In the genomic region with DNA sequence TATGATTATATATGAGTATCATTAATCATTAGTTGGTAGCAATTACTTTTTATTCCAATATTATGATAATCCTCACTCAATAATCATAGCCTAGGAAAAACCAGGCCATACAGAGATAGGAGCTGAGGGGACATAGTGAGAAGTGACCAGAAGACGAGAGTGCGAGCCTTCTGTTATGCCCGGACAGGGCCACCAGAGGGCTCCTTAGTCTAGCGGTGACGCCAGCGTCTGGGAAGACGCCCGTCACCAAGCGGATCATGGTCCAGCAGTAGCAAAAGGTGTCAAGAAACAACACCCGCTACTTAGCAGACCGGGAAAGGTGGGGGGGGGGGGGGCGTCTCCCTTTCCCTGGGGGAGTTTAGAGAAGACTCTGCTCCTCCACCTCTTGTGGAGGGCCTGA, we compare ENCODE assay signal across 8 cellular contexts. TPM values are rescaled to one million over a fixed set of nuclear protein-coding genes. Genes with fewer than 3 reads are reported as not detected.
DNase-seq lines count a peak whose midpoint lies in the region; ATAC-seq, FAIRE-seq and TF ChIP-seq lines count a peak whose summit lies in the region.
"Not testable (repeated sequence)": the region's sequence is repeated elsewhere in the genome, so short reads cannot be mapped to it uniquely, and the experiment has no call there.

No MANE protein-coding gene starts in this region.

- intact Hi-C loops in pancreas (cut with DNase I) = not testable (repeated sequence)

- not testable (repeated sequence) for H3K36me3 ChIP-seq in BE2C, pancreas

- not testable (repeated sequence) for H3K36me3 Mint-ChIP-seq in chondrocyte (ENCODE audit: low read depth)

- peaks cover 13% of the 10 kb centered on the region for H3K27me3 Mint-ChIP-seq in chondrocyte (ENCODE audit: low read depth)

- H3K9me3 Mint-ChIP-seq in chondrocyte (ENCODE audit: low read depth) = not testable (repeated sequence)

- H3K27ac Mint-ChIP-seq in chondrocyte (ENCODE audit: unreplicated experiment) = not testable (repeated sequence)

- DNase-seq in BE2C (peak; percentile 39), HK-2 (ENCODE audit: unreplicated experiment) (peak; percentile 35), SK-N-DZ (ENCODE audit: low spot score) (peak; percentile 58), activated T-cell treated with anti-CD3 and anti-CD28 coated beads for 48 hours (ENCODE audit: low read depth) (peak; percentile 43), hippocampal formation (lab: John Stamatoyannopoulos, UW) (peak; percentile 2 to 44), pancreas (peak; percentile 35 to 83 (median 70))
- DNase-seq in chondrocyte (ENCODE audit: low spot score) = not testable (repeated sequence)
- peak; percentile 26 for DNase-seq in stimulated activated CD8-positive, alpha-beta memory T cell treated with anti-CD3 and anti-CD28 coated beads, Interleukin-4, amount 100 ng/mL, for 24 hours (ENCODE audit: low read depth)

- H3K27ac ChIP-seq in pancreas = not testable (repeated sequence)

- H3K4me1 ChIP-seq in BE2C, pancreas: not testable (repeated sequence)

- FAIRE-seq in pancreas (lab: Jason Lieb, UNC) = not testable (repeated sequence)

- not testable (repeated sequence) for H3K9me3 ChIP-seq in BE2C, pancreas

- H3K4me1 Mint-ChIP-seq in chondrocyte (ENCODE audit: low read depth) = not testable (repeated sequence)

- H3K27me3 ChIP-seq in BE2C, pancreas: not testable (repeated sequence)

- 0 to 1% methylated on average over 12 of the region's 12 CpGs for WGBS in pancreas, 2 donors

- not testable (repeated sequence) for H3K4me3 ChIP-seq in BE2C (ENCODE audit: low read depth, low read length); pancreas

- peak; percentile 36 for TF ChIP-seq CTCF in BE2C (IDR thresholded peaks at IDR 0.05; ENCODE audit: low read depth, low read length)
- TF ChIP-seq CTCF in chondrocyte (IDR thresholded peaks at IDR 0.05) = peak; percentile 78
- peak; percentile 38 to 48 (median 46) for TF ChIP-seq CTCF in pancreas (IDR thresholded peaks at IDR 0.05)

- ATAC-seq in pancreas = not testable (repeated sequence)

- not testable (repeated sequence) for H3K4me3 Mint-ChIP-seq in chondrocyte (ENCODE audit: unreplicated experiment)

RNA-seq across cellular contexts. Expression of a gene that starts 14.4 kb away (rescaled TPM):
- polyA plus RNA-seq in BE2C (2012; ENCODE audit: insufficient read depth, insufficient read length, low read depth) = 0.91 TPM
- 2.8 and 4.3 TPM in 2 replicates for polyA plus RNA-seq in SK-N-DZ (2014; cell fraction: cytosol; rRNA removed)
- 2.5 and 7.2 TPM in 2 replicates for polyA plus RNA-seq in SK-N-DZ (2014; cell fraction: nucleus; rRNA removed)
- total RNA-seq in chondrocyte (4.7 to 6.0 TPM (median 4.8 TPM) in 3 replicates), pancreas (1 to 10 TPM; 1.5 to 5.2 (median 3.0) TPM)
- polyA plus RNA-seq in pancreas = under 1 TPM; 0.63 to 0.76 TPM

RNA-seq across cellular contexts. Expression of a gene that starts 27.3 kb away (rescaled TPM):
- 3.7 TPM for polyA plus RNA-seq in BE2C (2012; ENCODE audit: insufficient read depth, insufficient read length, low read depth)
- 4.4 and 6.3 TPM in 2 replicates for polyA plus RNA-seq in SK-N-DZ (2014; cell fraction: cytosol; rRNA removed)
- polyA plus RNA-seq in SK-N-DZ (2014; cell fraction: nucleus; rRNA removed) = 2.6 and 4.6 TPM in 2 replicates
- 4.5 to 8.0 TPM (median 5.0 TPM) in 3 replicates for total RNA-seq in chondrocyte
- total RNA-seq in pancreas = 1 to 10 TPM; 1.4 to 2.9 (median 2.3) TPM
- polyA plus RNA-seq in pancreas = 1 to 10 TPM in 1 of 2 donors, under 1 TPM in 1; 0.80 to 1.9 TPM

RNA-seq across cellular contexts. Expression of a gene that starts 33.2 kb away (rescaled TPM):
- polyA plus RNA-seq in BE2C (2012; ENCODE audit: insufficient read depth, insufficient read length, low read depth) = 10.7 TPM
- 11.9 and 14.3 TPM in 2 replicates for polyA plus RNA-seq in SK-N-DZ (2014; cell fraction: cytosol; rRNA removed)
- 31.8 and 52.6 TPM in 2 replicates for polyA plus RNA-seq in SK-N-DZ (2014; cell fraction: nucleus; rRNA removed)
- total RNA-seq in chondrocyte (12.1 to 16.3 TPM (median 14.3 TPM) in 3 replicates), pancreas (10 to 100 TPM in 1 of 6 donors, 1 to 10 TPM in 5; 7.2 to 16.3 (median 8.0) TPM)
- 10 to 100 TPM; 12.7 to 16.0 TPM for polyA plus RNA-seq in pancreas
